In genomic region chr13:93559718-93560117, GRCh38 we compare ENCODE assay signal across 13 cellular contexts.
DNase-seq lines count a peak whose midpoint lies in the region; ATAC-seq and TF ChIP-seq lines count a peak whose summit lies in the region.
"Had no signal": no experiment of that assay in that cellular context is flagged by ENCODE, and none has a peak within 500 bp of the region (broad histone marks: within the 10 kb centered on the region; RNA-seq: fewer than 3 reads in every experiment).

No MANE protein-coding gene starts in this region.

- no peak for TF ChIP-seq CTCF in epithelial cell of proximal tubule (conservative IDR thresholded peaks at IDR 0.05; ENCODE audit: low read depth, low read length)

- no peak for ATAC-seq in HG03521 (IDR thresholded peaks at IDR 0.05; ENCODE audit: unreplicated experiment)
- ATAC-seq in GM21529 (IDR thresholded peaks at IDR 0.05; ENCODE audit: unreplicated experiment) = no peak
- ATAC-seq in left ventricle myocardium superior = no peak
- ATAC-seq: K562 had no signal

- peak; percentile 18 for DNase-seq in NCI-H146 (lab: John Stamatoyannopoulos, UW)
- no peak for DNase-seq in NCI-H146 treated with DMSO at 0.1 percent for 48 hours (lab: John Stamatoyannopoulos, UW; ENCODE audit: unreplicated experiment)
- peak; percentile 71 for DNase-seq in NCI-H82 treated with DMSO at 0.1 percent for 48 hours (lab: John Stamatoyannopoulos, UW; ENCODE audit: unreplicated experiment)
- DNase-seq in epithelial cell of proximal tubule (ENCODE audit: low read depth) = peak; percentile 99
- peak; percentile 29 for DNase-seq in smooth muscle cell of the brain vasculature (ENCODE audit: low read depth, low spot score)
- no peak for DNase-seq in left ventricle myocardium superior
- DNase-seq: activated CD4-positive, alpha-beta T cell treated with anti-CD3 and anti-CD28 coated beads for 1 hour; caudate nucleus; posterior cingulate gyrus; substantia nigra had no signal

- H3K4me3 ChIP-seq in epithelial cell of proximal tubule (ENCODE audit: low read depth, low read length) = peak overlapping the region; percentile 17
- H3K4me3 ChIP-seq: K562 had no signal

- intact Hi-C loops in left ventricle myocardium superior (cut with micrococcal nuclease) = no loop called here

Comparison
In these comparisons a context has a peak if more than half of its experiments do, and no peak if none do; other contexts are left out.
1. DNase-seq: peak in NCI-H146 (single experiment), NCI-H82 treated with DMSO at 0.1 percent for 48 hours (single experiment), epithelial cell of proximal tubule (single experiment) and smooth muscle cell of the brain vasculature (single experiment); none in NCI-H146 treated with DMSO at 0.1 percent for 48 hours (single experiment) and left ventricle myocardium superior (single experiment).